ENCODE assay signal across 11 cellular contexts in genomic region chr5:172939561-172939960, GRCh38. TPM values are rescaled to one million over a fixed set of nuclear protein-coding genes. Genes with fewer than 3 reads are reported as not detected.
DNase-seq lines count a peak whose midpoint lies in the region; ATAC-seq and TF ChIP-seq lines count a peak whose summit lies in the region.
"Had no signal": no experiment of that assay in that cellular context is flagged by ENCODE, and none has a peak within 500 bp of the region (broad histone marks: within the 10 kb centered on the region; RNA-seq: fewer than 3 reads in every experiment).

No MANE protein-coding gene starts in this region.

- no peak for TF ChIP-seq POLR2A in erythroblast (IDR thresholded peaks at IDR 0.05; ENCODE audit: low read length)

- H2AK5ac ChIP-seq in neuronal stem cell (ENCODE audit: low read depth, low read length), result peak overlapping the region; percentile 61

- H3K4me3 ChIP-seq in neuronal stem cell (ENCODE audit: low read length in 2 of 2), result no peak overlapping the region
- H3K4me3 ChIP-seq in hepatocyte, result no peak overlapping the region

- peaks cover 3% of the 10 kb centered on the region for H3K79me1 ChIP-seq in neuronal stem cell (ENCODE audit: low read depth, low read length)

- no peaks in the 10 kb centered on the region for H3K27me3 ChIP-seq in neuronal stem cell (ENCODE audit: control insufficient read depth in 3 of 3, insufficient read depth in 3 of 3, low read depth in 1 of 3, low read length in 3 of 3)
- no peaks in the 10 kb centered on the region for H3K27me3 ChIP-seq in hepatocyte

- no peak overlapping the region for H2AFZ ChIP-seq in neuronal stem cell (ENCODE audit: low read length)
- H2AFZ ChIP-seq in hepatocyte, result no peak overlapping the region
- H2AFZ ChIP-seq: parathyroid adenoma had no signal

- WGBS in neuronal stem cell (ENCODE audit: extremely low coverage in 2 of 2, insufficient read length in 2 of 2, insufficient replicate concordance in 1 of 2), 2 donors, result no CpG with 5 or more reads among the region's 10 CpGs
- 82% methylated on average over 10 of the region's 10 CpGs for WGBS in hepatocyte (ENCODE audit: low lambda C conversion rate, missing lambda C conversion rate)

- no peaks in the 10 kb centered on the region for H4K20me1 ChIP-seq in hepatocyte (ENCODE audit: insufficient read depth, poor library complexity, severe bottlenecking)

- peak overlapping the region; percentile 6 for H2BK15ac ChIP-seq in neuronal stem cell (ENCODE audit: low read length)

- no peak overlapping the region for H3K4ac ChIP-seq in neuronal stem cell (ENCODE audit: low read length)

- H3K79me2 ChIP-seq in hepatocyte, result no peaks in the 10 kb centered on the region
- H3K79me2 ChIP-seq: parathyroid adenoma had no signal

- peak overlapping the region; percentile 65 for H4K8ac ChIP-seq in neuronal stem cell (ENCODE audit: low read depth, low read length)

- H3K4me1 Mint-ChIP-seq in HFFc6 (ENCODE audit: low read depth) (peaks cover 34% of the 10 kb centered on the region), chondrocyte (ENCODE audit: low read depth) (peaks cover 27% of the 10 kb centered on the region)
- H3K4me1 Mint-ChIP-seq in activated T-cell treated with anti-CD3 and anti-CD28 coated beads, Interleukin-2, amount 50 U/mL, for 4 hours (ENCODE audit: low read depth), result no peaks in the 10 kb centered on the region
- H3K4me1 Mint-ChIP-seq: CD4-positive, CD25-positive, alpha-beta regulatory T cell had no signal

- no peaks in the 10 kb centered on the region for H3K9me3 ChIP-seq in neuronal stem cell (replicated peaks in 1 of 2; ENCODE audit: control insufficient read depth in 2 of 2, insufficient read depth in 1 of 2, low read depth in 1 of 2, low read length in 2 of 2)
- no peaks in the 10 kb centered on the region for H3K9me3 ChIP-seq in hepatocyte (ENCODE audit: low read depth)

- H4K91ac ChIP-seq in neuronal stem cell (ENCODE audit: low read depth, low read length, poor library complexity), result no peak overlapping the region

- TF ChIP-seq CTCF in HFFc6 (IDR thresholded peaks at IDR 0.05) (no peak), chondrocyte (IDR thresholded peaks at IDR 0.05) (no peak), hepatocyte (IDR thresholded peaks at IDR 0.05; ENCODE audit: poor library complexity) (no peak)

- peak overlapping the region; percentile 35 for H3K18ac ChIP-seq in neuronal stem cell (ENCODE audit: low read length)

- H3K36me3 Mint-ChIP-seq in HFFc6 (ENCODE audit: low read depth) (peaks cover 21% of the 10 kb centered on the region), chondrocyte (ENCODE audit: low read depth) (peaks cover 10% of the 10 kb centered on the region)
- H3K36me3 Mint-ChIP-seq in activated T-cell treated with anti-CD3 and anti-CD28 coated beads, Interleukin-2, amount 50 U/mL, for 4 hours (ENCODE audit: insufficient read depth), result peaks cover 15% of the 10 kb centered on the region

- H3K36me3 ChIP-seq in neuronal stem cell (replicated peaks in 1 of 2; ENCODE audit: control insufficient read depth in 2 of 2, insufficient read depth in 2 of 2, low read length in 2 of 2), result peaks cover 24 to 85% of the 10 kb centered on the region in 2 donors
- H3K36me3 ChIP-seq in hepatocyte (replicated peaks; ENCODE audit: insufficient read depth, low read depth), result no peaks in the 10 kb centered on the region

- no peak overlapping the region for H3K27ac ChIP-seq in neuronal stem cell (replicated peaks; ENCODE audit: low read length)
- H3K27ac ChIP-seq in hepatocyte, result no peak overlapping the region
- H3K27ac ChIP-seq: parathyroid adenoma had no signal

- H3K27ac Mint-ChIP-seq in HFFc6 (peak overlapping the region; percentile 70), chondrocyte (ENCODE audit: unreplicated experiment) (no peak overlapping the region)
- H3K27ac Mint-ChIP-seq: CD4-positive, CD25-positive, alpha-beta regulatory T cell had no signal

- no peak overlapping the region for H3K4me2 ChIP-seq in neuronal stem cell (ENCODE audit: insufficient read depth, low read length, poor library complexity, severe bottlenecking)
- H3K4me2 ChIP-seq in hepatocyte, result no peak overlapping the region

- no peak overlapping the region for H2BK5ac ChIP-seq in neuronal stem cell (ENCODE audit: low read length)

- no peak for DNase-seq in HFFc6
- peak; percentile 37 for DNase-seq in NCI-H510A (lab: John Stamatoyannopoulos, UW)
- peak; percentile 58 for DNase-seq in chondrocyte (ENCODE audit: low spot score)
- DNase-seq in neuronal stem cell (ENCODE audit: low spot score), result no peak
- DNase-seq in erythroblast (lab: John Stamatoyannopoulos, UW), result no peak
- DNase-seq in NCI-H1930 (lab: John Stamatoyannopoulos, UW), result no peak
- no peak for DNase-seq in hepatocyte (ENCODE audit: low spot score)
- no peak for DNase-seq in activated T-cell treated with anti-CD3 and anti-CD28 coated beads, Interleukin-2, amount 50 U/mL, for 4 hours

- H3K23ac ChIP-seq in neuronal stem cell (ENCODE audit: low read depth, low read length, poor library complexity), result peak overlapping the region; percentile 55

- no peak for ATAC-seq in activated T-cell treated with anti-CD3 and anti-CD28 coated beads, Interleukin-2, amount 50 U/mL, for 4 hours
- ATAC-seq: activated CD4-positive, CD25-positive, alpha-beta regulatory T cell treated with anti-CD3 and anti-CD28 coated beads, Interleukin-2, amount 50 U/mL, for 24 hours had no signal

- no peak overlapping the region for H3K4me3 Mint-ChIP-seq in HFFc6
- no peak overlapping the region for H3K4me3 Mint-ChIP-seq in chondrocyte (ENCODE audit: unreplicated experiment)
- H3K4me3 Mint-ChIP-seq in activated T-cell treated with anti-CD3 and anti-CD28 coated beads, Interleukin-2, amount 50 U/mL, for 4 hours, result no peak overlapping the region

- no peak overlapping the region for H2BK120ac ChIP-seq in neuronal stem cell (ENCODE audit: low read depth, low read length)

- H3K4me1 ChIP-seq in neuronal stem cell (ENCODE audit: control insufficient read depth in 2 of 2, insufficient read depth in 1 of 2, low read depth in 1 of 2, low read length in 2 of 2) (peaks cover 8% of the 10 kb centered on the region in 2 donors), hepatocyte (ENCODE audit: insufficient read depth) (no peaks in the 10 kb centered on the region)
- H3K4me1 ChIP-seq: parathyroid adenoma had no signal

- H2BK12ac ChIP-seq in neuronal stem cell (ENCODE audit: low read length), result no peak overlapping the region

- H3K14ac ChIP-seq in neuronal stem cell (ENCODE audit: low read length), result peak overlapping the region; percentile 38

- H3K9me3 Mint-ChIP-seq in HFFc6, result no peaks in the 10 kb centered on the region
- H3K9me3 Mint-ChIP-seq in chondrocyte (ENCODE audit: low read depth), result no peaks in the 10 kb centered on the region
- H3K9me3 Mint-ChIP-seq in activated T-cell treated with anti-CD3 and anti-CD28 coated beads, Interleukin-2, amount 50 U/mL, for 4 hours, result no peaks in the 10 kb centered on the region
- H3K9me3 Mint-ChIP-seq: CD4-positive, CD25-positive, alpha-beta regulatory T cell had no signal

- no peak overlapping the region for H3K9ac ChIP-seq in neuronal stem cell (ENCODE audit: low read depth, low read length, poor library complexity)
- H3K9ac ChIP-seq: parathyroid adenoma had no signal

- no peaks in the 10 kb centered on the region for H3K9me2 ChIP-seq in hepatocyte (replicated peaks; ENCODE audit: insufficient read depth)

- H3K27me3 Mint-ChIP-seq in HFFc6 (ENCODE audit: insufficient read depth) (peaks cover 5% of the 10 kb centered on the region), chondrocyte (ENCODE audit: low read depth) (no peaks in the 10 kb centered on the region)
- H3K27me3 Mint-ChIP-seq in activated T-cell treated with anti-CD3 and anti-CD28 coated beads, Interleukin-2, amount 50 U/mL, for 4 hours (ENCODE audit: low read depth), result no peaks in the 10 kb centered on the region
- H3K27me3 Mint-ChIP-seq: CD4-positive, CD25-positive, alpha-beta regulatory T cell had no signal

RNA-seq across cellular contexts. Expression of gene RPL26L1, which starts 19.7 kb away (rescaled TPM):
- total RNA-seq in HFFc6 (2021; fragmentation: NEBNext Ultra II Directional; extraction: Animal tissue kit (Norgen Biotek cat#: 25700)), result 100 to 1,000 TPM in 5 of 6 experiments, 10 to 100 TPM in 1; 88.9 to 122 (median 113) TPM
- 40.2 to 43.6 TPM (median 43.5 TPM) in 3 replicates for total RNA-seq in chondrocyte
- 88.1 TPM for polyA plus RNA-seq in neuronal stem cell (2013, experiment 1 of 2)
- polyA plus RNA-seq in neuronal stem cell (2013, experiment 2 of 2), result 87.5 TPM
- total RNA-seq in hepatocyte, result 48.0 and 51.5 TPM in 2 replicates
- 55.2 and 69.1 TPM in 2 replicates for polyA plus RNA-seq in hepatocyte
- 100 to 1,000 TPM in 1 of 3 donors, 10 to 100 TPM in 2; 89.6 to 105 (median 95.3) TPM for total RNA-seq in activated T-cell treated with anti-CD3 and anti-CD28 coated beads, Interleukin-2, amount 50 U/mL, for 4 hours

RNA-seq across cellular contexts. Expression of gene ATP6V0E1, which starts 44.0 kb away (rescaled TPM):
- total RNA-seq in HFFc6 (2021; fragmentation: NEBNext Ultra II Directional; extraction: Animal tissue kit (Norgen Biotek cat#: 25700)), result 100 to 1,000 TPM; 462 to 606 (median 488) TPM
- total RNA-seq in chondrocyte, result 257 to 277 TPM (median 272 TPM) in 3 replicates
- 82.7 TPM for polyA plus RNA-seq in neuronal stem cell (2013, experiment 1 of 2)
- polyA plus RNA-seq in neuronal stem cell (2013, experiment 2 of 2), result 83.3 TPM
- total RNA-seq in hepatocyte, result 216 and 283 TPM in 2 replicates
- polyA plus RNA-seq in hepatocyte, result 631 and 657 TPM in 2 replicates
- 100 to 1,000 TPM; 196 to 234 (median 209) TPM for total RNA-seq in activated T-cell treated with anti-CD3 and anti-CD28 coated beads, Interleukin-2, amount 50 U/mL, for 4 hours

Comparison
In these comparisons a context has a peak if more than half of its experiments do, and no peak if none do; other contexts are left out.
1. DNase-seq: peak in NCI-H510A (single experiment) and chondrocyte (single experiment); none in HFFc6 (single experiment), neuronal stem cell (single experiment), erythroblast (0 of 2), NCI-H1930 (0 of 2), hepatocyte (single experiment) and activated T-cell treated with anti-CD3 and anti-CD28 coated beads, Interleukin-2, amount 50 U/mL, for 4 hours (single experiment).